ENCODE assay signal across 27 cellular contexts in the genomic region with DNA sequence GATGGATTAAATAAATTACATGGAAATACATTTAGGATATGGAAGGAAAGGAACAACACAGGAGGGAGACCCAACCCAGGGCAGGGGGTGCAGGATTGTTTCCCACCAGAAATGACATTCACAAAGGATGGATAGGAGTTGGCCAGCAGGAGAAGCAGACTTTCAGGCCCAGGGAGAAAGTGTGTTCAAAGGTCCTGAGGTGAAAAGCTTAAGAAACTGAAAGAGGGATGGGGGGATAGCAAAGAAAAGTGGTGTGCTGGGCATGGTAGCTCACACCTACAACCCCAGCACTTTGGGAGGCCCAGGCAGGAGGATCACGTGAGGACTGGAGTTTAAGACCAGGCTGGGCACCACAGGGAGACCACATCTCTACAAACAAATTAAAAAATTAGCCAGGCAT. TPM values are rescaled to one million over a fixed set of nuclear protein-coding genes. Genes with fewer than 3 reads are reported as not detected.
DNase-seq lines count a peak whose midpoint lies in the region; FAIRE-seq and TF ChIP-seq lines count a peak whose summit lies in the region.
"Had no signal": no experiment of that assay in that cellular context is flagged by ENCODE, and none has a peak within 500 bp of the region (broad histone marks: within the 10 kb centered on the region; RNA-seq: fewer than 3 reads in every experiment).

No MANE protein-coding gene starts in this region.

- POLR2A ChIA-PET in H1 (lab: Charles Lee; ENCODE audit: partially characterized antibody), result interaction anchor here (1.0 to 7.1 kb wide), 11 partner anchors 9 to 134 kb away, joined by 3 to 72 read pairs (median 12); partner anchors contain the start of gene CECR2

- H2BK12ac ChIP-seq in H9 (ENCODE audit: insufficient read length, low read depth, low read length) (peak overlapping the region; percentile 37), H1 (ENCODE audit: low read depth, low read length) (peak overlapping the region; percentile 88)

- no peak overlapping the region for H3K4ac ChIP-seq in H9 (ENCODE audit: low read depth, low read length)
- H3K4ac ChIP-seq in H1 (replicated peaks; ENCODE audit: insufficient read length, low read depth, low read length), result peak overlapping the region; percentile 62

- no peak overlapping the region for H2BK15ac ChIP-seq in H9 (ENCODE audit: low read depth, low read length)
- H2BK15ac ChIP-seq in H1 (ENCODE audit: low read length), result no peak overlapping the region

- TF ChIP-seq RAD21 in H1 (IDR thresholded peaks at IDR 0.05 in 1 of 2, conservative IDR thresholded peaks at IDR 0.05 in 1 of 2; ENCODE audit: low read depth in 2 of 2, low read length in 2 of 2), result no peak

- TF ChIP-seq CTCF in H9 (conservative IDR thresholded peaks at IDR 0.05) (no peak), H1 (IDR thresholded peaks at IDR 0.05; ENCODE audit: control extremely low read depth in 1 of 3, insufficient read depth in 1 of 3, low read depth in 1 of 3, low read length in 3 of 3) (no peak), osteoblast (IDR thresholded peaks at IDR 0.05; ENCODE audit: extremely low read depth, low read depth, low read length) (no peak)

- no peak overlapping the region for H2AK5ac ChIP-seq in H9 (ENCODE audit: insufficient read length, low read length)
- peak overlapping the region; percentile 98 for H2AK5ac ChIP-seq in H1 (ENCODE audit: low read depth, low read length)

- H3K4me2 ChIP-seq in H9 (ENCODE audit: insufficient read depth, insufficient read length, low read length) (peak overlapping the region; percentile 26), H1 (ENCODE audit: insufficient read depth in 1 of 2, low read depth in 2 of 2, low read length in 2 of 2) (peak overlapping the region; percentile 4 to 45), osteoblast (ENCODE audit: insufficient read depth, low read length) (no peak overlapping the region)
- H3K4me2 ChIP-seq: PC-9 had no signal

- no peaks in the 10 kb centered on the region for H3K36me3 ChIP-seq in H1 (ENCODE audit: control insufficient read depth in 2 of 4, insufficient read depth in 4 of 4, low read length in 3 of 4)
- no peaks in the 10 kb centered on the region for H3K36me3 ChIP-seq in osteoblast (ENCODE audit: insufficient read depth, low read length)
- H3K36me3 ChIP-seq: sigmoid colon, thyroid gland had no signal

- CTCF ChIA-PET in H1 (lab: Charles Lee; ENCODE audit: partially characterized antibody), result interaction anchor here (0.6 to 5.5 kb wide), 10 partner anchors 12 to 88 kb away, joined by 3 to 51 read pairs (median 6); no protein-coding TSS in a partner anchor

- H3K4me3 ChIP-seq in H1 (ENCODE audit: extremely low read depth in 1 of 4, insufficient read depth in 2 of 4, low read depth in 3 of 4, low read length in 4 of 4) (0 out of 8 replicates have a peak overlapping the region, but pooled peaks of 1 of the 4 experiments have one; percentile 34), osteoblast (ENCODE audit: insufficient read depth, low read length) (no peak overlapping the region)
- H3K4me3 ChIP-seq: GM12878, PC-9, sigmoid colon, thyroid gland had no signal

- no peaks in the 10 kb centered on the region for H3K79me2 ChIP-seq in H9 (ENCODE audit: insufficient read depth, low read length)
- no peaks in the 10 kb centered on the region for H3K79me2 ChIP-seq in H1 (ENCODE audit: control insufficient read depth in 1 of 2, insufficient read depth in 2 of 2, low read length in 2 of 2)
- H3K79me2 ChIP-seq in osteoblast (ENCODE audit: insufficient read depth, low read length), result no peaks in the 10 kb centered on the region

- H3K79me1 ChIP-seq in H9 (ENCODE audit: insufficient read depth, low read depth, low read length, poor library complexity, severe bottlenecking) (no peaks in the 10 kb centered on the region), H1 (ENCODE audit: low read depth, low read length) (no peaks in the 10 kb centered on the region)

- no peak for DNase-seq in activated T-cell treated with anti-CD3 and anti-CD28 coated beads, Interleukin-2, amount 50 U/mL, for 24 hours
- no peak for DNase-seq in activated T-cell treated with anti-CD3 and anti-CD28 coated beads for 4 hours
- no peak for DNase-seq in H9
- no peak for DNase-seq in H1 (ENCODE audit: low read depth in 1 of 2, low spot score in 2 of 2)
- peak; percentile 18 for DNase-seq in osteoblast (ENCODE audit: insufficient read length, low spot score, missing footprints)
- no peak for DNase-seq in NAMALWA (ENCODE audit: low spot score)
- no peak for DNase-seq in RKO (ENCODE audit: low spot score)
- no peak for DNase-seq in CD1c-positive myeloid dendritic cell (ENCODE audit: extremely low spot score)
- DNase-seq: activated CD8-positive, alpha-beta memory T cell treated with anti-CD3 and anti-CD28 coated beads for 24 hours; amygdala; DMS79; hypothalamus; Kasumi-1; mammary epithelial cell; NCI-H1092 treated with DMSO at 0.1 percent for 48 hours; NCI-H2029; NCI-H226; PC-9; SIG-M5; sigmoid colon; stimulated activated naive CD4-positive, alpha-beta T cell; thyroid gland had no signal

- no peak overlapping the region for H2BK120ac ChIP-seq in H9 (ENCODE audit: low read depth, low read length, poor library complexity, severe bottlenecking)
- peak overlapping the region; percentile 84 for H2BK120ac ChIP-seq in H1 (replicated peaks; ENCODE audit: low read depth, low read length)

- H2AFZ ChIP-seq in H9 (ENCODE audit: low read length) (no peak overlapping the region), H1 (ENCODE audit: low read length) (no peak overlapping the region), osteoblast (ENCODE audit: low read length) (no peak overlapping the region)
- H2AFZ ChIP-seq: PC-9 had no signal

- no peak overlapping the region for H3K18ac ChIP-seq in H9 (ENCODE audit: insufficient read length, low read depth, low read length)
- H3K18ac ChIP-seq in H1 (ENCODE audit: extremely low read depth, low read length), result peak overlapping the region; percentile 85

- no CpG with 5 or more reads among the region's 1 CpG for WGBS in H9 (ENCODE audit: extremely low coverage, insufficient read length, low lambda C conversion rate)
- WGBS in H1 (ENCODE audit: extremely low coverage in 1 of 2, insufficient coverage in 1 of 2, insufficient read length in 1 of 2, insufficient replicate concordance in 2 of 2, low coverage in 1 of 2, low lambda C conversion rate in 2 of 2, missing lambda C conversion rate in 1 of 2), 2 experiments, result 27% methylated on average over 1 of the region's 1 CpG; no CpG with 5 or more reads in 1 of the 2 experiments

- no peak overlapping the region for H3K4me3 Mint-ChIP-seq in activated T-cell treated with anti-CD3 and anti-CD28 coated beads, Interleukin-2, amount 50 U/mL, for 24 hours
- peak overlapping the region in 1 of 2 experiments; percentile 4; a peak in 2 of 5 replicates for H3K4me3 Mint-ChIP-seq in H9

- H3K27me3 ChIP-seq in H9 (ENCODE audit: insufficient read depth, low read length), result no peaks in the 10 kb centered on the region
- H3K27me3 ChIP-seq in H1 (replicated peaks in 1 of 4; ENCODE audit: control insufficient read depth in 3 of 4, extremely low read depth in 1 of 4, insufficient read depth in 3 of 4, low read length in 3 of 4), result no peaks in the 10 kb centered on the region
- H3K27me3 ChIP-seq in osteoblast (ENCODE audit: insufficient read depth, low read length), result no peaks in the 10 kb centered on the region
- H3K27me3 ChIP-seq: thyroid gland had no signal

- no peak overlapping the region for H2BK20ac ChIP-seq in H9 (ENCODE audit: low read depth, low read length, poor library complexity, severe bottlenecking)
- H2BK20ac ChIP-seq in H1 (ENCODE audit: low read length), result peak overlapping the region; percentile 99

- no peak for FAIRE-seq in H1 (lab: Jason Lieb, UNC)
- FAIRE-seq: GM12878 had no signal

- peak overlapping the region; percentile 1 for H3K27ac Mint-ChIP-seq in activated T-cell treated with anti-CD3 and anti-CD28 coated beads, Interleukin-2, amount 50 U/mL, for 24 hours
- H3K27ac Mint-ChIP-seq in H9, result peak overlapping the region; percentile 64 to 97 (median 92)

- H3K14ac ChIP-seq in H9 (ENCODE audit: insufficient read depth, low read length), result no peak overlapping the region
- H3K14ac ChIP-seq in H1 (ENCODE audit: insufficient read length), result no peak overlapping the region

- H4K20me1 ChIP-seq in H9 (ENCODE audit: control insufficient read depth, insufficient read depth, insufficient read length) (no peaks in the 10 kb centered on the region), H1 (replicated peaks in 1 of 2; ENCODE audit: control insufficient read depth in 1 of 2, insufficient read depth in 2 of 2, low read length in 2 of 2) (no peaks in the 10 kb centered on the region), osteoblast (ENCODE audit: insufficient read depth, low read length) (no peaks in the 10 kb centered on the region)

- no peak for TF ChIP-seq EP300 in H1 (IDR thresholded peaks at IDR 0.05; ENCODE audit: borderline replicate concordance in 1 of 2, low read depth in 2 of 2, low read length in 2 of 2)

- H4K91ac ChIP-seq in H9 (ENCODE audit: insufficient read length, low read depth, low read length) (no peak overlapping the region), H1 (replicated peaks; ENCODE audit: insufficient read length, low read length) (peak overlapping the region; percentile 84)

- no peak overlapping the region for H3K9ac ChIP-seq in H9 (ENCODE audit: extremely low read depth, insufficient read length, low read length)
- H3K9ac ChIP-seq in H1 (replicated peaks in 1 of 4; ENCODE audit: extremely low read depth in 1 of 4, low read depth in 3 of 4, low read length in 3 of 4), result no peak overlapping the region

- H4K5ac ChIP-seq in H9 (ENCODE audit: insufficient read length, low read depth, low read length), result no peak overlapping the region
- peak overlapping the region; percentile 41 for H4K5ac ChIP-seq in H1 (ENCODE audit: insufficient read length, low read depth, low read length)

- peaks cover 16% of the 10 kb centered on the region for H3K4me1 ChIP-seq in H9 (ENCODE audit: insufficient read depth, low read length)
- peaks cover 8 to 24% (median 17%) of the 10 kb centered on the region in 4 experiments for H3K4me1 ChIP-seq in H1 (replicated peaks in 1 of 4; ENCODE audit: control insufficient read depth in 3 of 4, insufficient read depth in 4 of 4, low read length in 3 of 4)
- no peaks in the 10 kb centered on the region for H3K4me1 ChIP-seq in osteoblast (ENCODE audit: insufficient read depth, low read length)
- H3K4me1 ChIP-seq: sigmoid colon, thyroid gland had no signal

- H3K9me3 ChIP-seq in H9 (ENCODE audit: control insufficient read depth, low read depth, low read length) (no peaks in the 10 kb centered on the region), H1 (ENCODE audit: insufficient read depth in 2 of 2, low read depth in 1 of 2, low read length in 1 of 2) (no peaks in the 10 kb centered on the region), osteoblast (ENCODE audit: low read depth, low read length) (no peaks in the 10 kb centered on the region)
- H3K9me3 ChIP-seq: sigmoid colon, thyroid gland had no signal

- H3K36me3 Mint-ChIP-seq in activated T-cell treated with anti-CD3 and anti-CD28 coated beads, Interleukin-2, amount 50 U/mL, for 24 hours (ENCODE audit: low read depth), result no peaks in the 10 kb centered on the region
- no peaks in the 10 kb centered on the region for H3K36me3 Mint-ChIP-seq in H9 (ENCODE audit: insufficient read depth in 1 of 3, low read depth in 3 of 3)

- no peak overlapping the region for H4K8ac ChIP-seq in H9 (replicated peaks; ENCODE audit: insufficient read length, low read depth, low read length)
- no peak overlapping the region for H4K8ac ChIP-seq in H1 (ENCODE audit: extremely low read depth, insufficient read depth, low read length)

- no peaks in the 10 kb centered on the region for H3K9me3 Mint-ChIP-seq in activated T-cell treated with anti-CD3 and anti-CD28 coated beads, Interleukin-2, amount 50 U/mL, for 24 hours
- no peaks in the 10 kb centered on the region for H3K9me3 Mint-ChIP-seq in H9

- H2BK5ac ChIP-seq in H9 (ENCODE audit: insufficient read length, low read length), result no peak overlapping the region
- H2BK5ac ChIP-seq in H1 (ENCODE audit: low read depth, low read length), result peak overlapping the region; percentile 99; the same call in 1 of the 2 replicates

- no peak overlapping the region for H3T11ph ChIP-seq in H9 (ENCODE audit: low read length)

- TF ChIP-seq POLR2A in H1 (IDR thresholded peaks at IDR 0.05; ENCODE audit: control extremely low read depth in 1 of 2, low read depth in 2 of 2, low read length in 2 of 2), result no peak

- H3K23me2 ChIP-seq in H9 (ENCODE audit: insufficient read length, low read depth, low read length, poor library complexity, severe bottlenecking) (peaks cover 2% of the 10 kb centered on the region), H1 (ENCODE audit: low read depth, low read length) (peaks cover 2% of the 10 kb centered on the region)

- H3K4me1 Mint-ChIP-seq in activated T-cell treated with anti-CD3 and anti-CD28 coated beads, Interleukin-2, amount 50 U/mL, for 24 hours (ENCODE audit: low read depth), result peaks cover 15% of the 10 kb centered on the region
- peaks cover 53 to 57% of the 10 kb centered on the region in 2 experiments for H3K4me1 Mint-ChIP-seq in H9

- H3K56ac ChIP-seq in H9 (ENCODE audit: insufficient read length, low read depth, low read length) (no peak overlapping the region), H1 (replicated peaks; ENCODE audit: insufficient read length, low read depth, low read length) (peak overlapping the region; percentile 60)

- H3K27ac ChIP-seq in H9 (ENCODE audit: insufficient read length, low read depth, low read length) (peak overlapping the region; percentile 83), H1 (ENCODE audit: low read depth, low read length) (no peak overlapping the region), osteoblast (ENCODE audit: low read depth, low read length) (no peak overlapping the region)
- H3K27ac ChIP-seq: C4-2B, epithelial cell of prostate, PC-9, sigmoid colon, thyroid gland, VCaP had no signal

- H3K27me3 Mint-ChIP-seq in activated T-cell treated with anti-CD3 and anti-CD28 coated beads, Interleukin-2, amount 50 U/mL, for 24 hours, result no peaks in the 10 kb centered on the region
- no peaks in the 10 kb centered on the region; the same call in 1 of the 2 replicates for H3K27me3 Mint-ChIP-seq in H9 (ENCODE audit: low read depth)

- H3K23ac ChIP-seq in H9 (ENCODE audit: insufficient read length, low read depth, low read length) (no peak overlapping the region), H1 (ENCODE audit: insufficient read length) (no peak overlapping the region)

RNA-seq across cellular contexts. Expression of gene ADA2, which starts 16.6 kb away (rescaled TPM):
- total RNA-seq in H9 (2021) (57.2 and 59.3 TPM in 2 replicates), osteoblast (0.29 and 2.2 TPM in 2 replicates)
- total RNA-seq in H1 (2021; fragmentation: NEBNext Ultra II Directional; extraction: Animal tissue kit (Norgen Biotek cat#: 25700)), result 31.5 and 35.6 TPM in 2 replicates
- polyA plus RNA-seq in H1 (2011; rRNA removed), result 42.2 and 47.9 TPM in 2 replicates
- polyA plus RNA-seq in H1 (2011; cell fraction: cytosol; rRNA removed), result 21.6 TPM
- 29.1 TPM for polyA plus RNA-seq in H1 (2011; cell fraction: nucleus; rRNA removed)
- 26.6 to 35.8 TPM (median 31.6 TPM) in 4 replicates for polyA plus RNA-seq in H1 (2012, experiment 1 of 2)
- 26.0 TPM for polyA plus RNA-seq in H1 (2012, experiment 2 of 2)
- 23.4 TPM for polyA plus RNA-seq in H1 (2013, experiment 1 of 2)
- 23.6 TPM for polyA plus RNA-seq in H1 (2013, experiment 2 of 2)
- 27.1 and 28.3 TPM in 2 replicates for polyA minus RNA-seq in H1 (2011; rRNA and poly(A)+ RNA removed)
- polyA minus RNA-seq in H1 (2011; cell fraction: cytosol; rRNA and poly(A)+ RNA removed), result 15.7 TPM
- polyA minus RNA-seq in H1 (2011; cell fraction: nucleus; rRNA and poly(A)+ RNA removed), result 14.6 TPM
- total RNA-seq: HT1080, PC-9 had no signal

Comparison
In these comparisons a context has a peak if more than half of its experiments do, and no peak if none do; other contexts are left out.
1. RNA of gene ADA2, which starts 16.6 kb away (total RNA-seq): 57.2 to 59.3 TPM in H9 and 31.5 to 35.6 TPM in H1; 0.29 to 2.2 TPM in osteoblast; every median in the first group is over 10 times any median in the second.